8 cellular contexts compared by ENCODE assay signal in the genomic region with DNA sequence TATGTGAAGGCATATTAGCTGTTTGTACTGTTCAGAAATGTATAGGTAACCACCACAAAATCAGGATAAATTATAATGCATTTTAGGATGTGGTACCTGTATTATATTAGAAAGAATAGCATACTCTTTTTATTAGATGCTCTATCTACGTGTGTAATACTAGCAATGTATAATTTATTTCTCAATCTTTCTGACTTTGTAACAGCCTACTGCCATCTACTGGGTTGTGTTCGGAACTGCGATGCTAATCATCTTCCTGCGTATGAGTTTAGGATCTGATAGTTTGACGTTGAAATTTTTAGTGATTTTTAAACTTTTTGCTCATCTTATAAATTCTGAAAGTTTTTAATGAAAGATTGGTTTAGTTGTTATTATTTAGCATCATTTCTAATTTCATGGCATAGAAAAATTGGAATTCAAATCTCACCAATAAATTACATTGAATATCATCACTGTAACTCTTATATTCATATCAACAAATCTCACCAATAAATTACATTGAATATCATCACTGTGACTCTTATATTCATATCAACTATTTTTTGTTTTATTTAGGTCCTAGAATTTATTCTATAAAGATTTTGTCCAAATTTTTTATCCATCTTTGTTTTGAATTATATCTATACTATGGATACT.
A peak's percentile ranks its signal among the peaks of the same experiment; 100 is the strongest.
DNase-seq lines count a peak whose midpoint lies in the region; ATAC-seq and TF ChIP-seq lines count a peak whose summit lies in the region.

No MANE protein-coding gene starts in this region.

- H3K4me1 ChIP-seq in left ventricle myocardium inferior (no peaks in the 10 kb centered on the region), lower lobe of right lung (no peaks in the 10 kb centered on the region)
- H3K4me1 ChIP-seq in CD8-positive, alpha-beta T cell (ENCODE audit: insufficient read depth, low read length): no peaks in the 10 kb centered on the region

- no peak for DNase-seq in left ventricle myocardium inferior
- DNase-seq in cardiac septum (ENCODE audit: low spot score): no peak
- peak; percentile 33 for DNase-seq in MV-4-11 (lab: John Stamatoyannopoulos, UW)
- peak; percentile 9 to 44 for DNase-seq in T47D (ENCODE audit: low read depth in 1 of 2, low spot score in 1 of 2)
- no peak for DNase-seq in lower lobe of right lung
- DNase-seq in CD8-positive, alpha-beta T cell: no peak
- no peak for DNase-seq in central memory CD4-positive, alpha-beta T cell

- no peak for ATAC-seq in lower lobe of right lung
- no peak for ATAC-seq in CD8-positive, alpha-beta T cell
- no peak for ATAC-seq in HG03135 (IDR thresholded peaks at IDR 0.05; ENCODE audit: unreplicated experiment)

- no peak overlapping the region for H3K4me3 Mint-ChIP-seq in CD8-positive, alpha-beta T cell

- no peak overlapping the region for H3K27ac ChIP-seq in left ventricle myocardium inferior (replicated peaks)
- H3K27ac ChIP-seq in lower lobe of right lung: no peak overlapping the region
- no peak overlapping the region for H3K27ac ChIP-seq in CD8-positive, alpha-beta T cell (ENCODE audit: low read depth, low read length)

- POLR2A ChIA-PET in CD8-positive, alpha-beta T cell (lab: Charles Lee): no interaction called here

- intact Hi-C loops in left ventricle myocardium inferior (cut with micrococcal nuclease): no loop called here
- intact Hi-C loops in cardiac septum (cut with DNase I): no loop called here
- intact Hi-C loops in lower lobe of right lung (cut with DNase I): no loop called here
- intact Hi-C loops in CD8-positive, alpha-beta T cell (cut with DNase I, micrococcal nuclease): no loop called here

- no peaks in the 10 kb centered on the region for H3K4me1 Mint-ChIP-seq in CD8-positive, alpha-beta T cell (ENCODE audit: low read depth)

- H3K27me3 Mint-ChIP-seq in CD8-positive, alpha-beta T cell (ENCODE audit: low read depth): no peaks in the 10 kb centered on the region

- H3K9me3 ChIP-seq in left ventricle myocardium inferior (replicated peaks) (no peaks in the 10 kb centered on the region), lower lobe of right lung (no peaks in the 10 kb centered on the region)
- H3K9me3 ChIP-seq in CD8-positive, alpha-beta T cell (ENCODE audit: low read length): no peaks in the 10 kb centered on the region

- in situ Hi-C loops in T47D (cut with HindIII; ENCODE audit: low pct_unique_long_range_greater_than_20kb, low sequenced_read_pairs): no loop called here

- no peaks in the 10 kb centered on the region for H3K36me3 ChIP-seq in left ventricle myocardium inferior
- H3K36me3 ChIP-seq in lower lobe of right lung: no peaks in the 10 kb centered on the region
- no peaks in the 10 kb centered on the region for H3K36me3 ChIP-seq in CD8-positive, alpha-beta T cell (ENCODE audit: insufficient read depth, low read length)

- TF ChIP-seq CTCF in left ventricle myocardium inferior (IDR thresholded peaks at IDR 0.05; ENCODE audit: borderline replicate concordance) (peak; percentile 64), lower lobe of right lung (IDR thresholded peaks at IDR 0.05) (peak; percentile 65)
- TF ChIP-seq CTCF in CD8-positive, alpha-beta T cell (IDR thresholded peaks at IDR 0.05): no peak

- H3K27me3 ChIP-seq in left ventricle myocardium inferior (ENCODE audit: low read depth) (no peaks in the 10 kb centered on the region), lower lobe of right lung (ENCODE audit: low read depth) (no peaks in the 10 kb centered on the region)
- H3K27me3 ChIP-seq in CD8-positive, alpha-beta T cell (ENCODE audit: insufficient read depth, low read length): no peaks in the 10 kb centered on the region

- H3K4me3 ChIP-seq in left ventricle myocardium inferior: no peak overlapping the region
- H3K4me3 ChIP-seq in lower lobe of right lung: no peak overlapping the region
- no peak overlapping the region for H3K4me3 ChIP-seq in CD8-positive, alpha-beta T cell (ENCODE audit: low read depth, low read length)

- no peak overlapping the region for H3K27ac Mint-ChIP-seq in CD8-positive, alpha-beta T cell

- CTCF ChIA-PET in CD8-positive, alpha-beta T cell (lab: Charles Lee): no interaction called here

- no peaks in the 10 kb centered on the region for H3K36me3 Mint-ChIP-seq in CD8-positive, alpha-beta T cell

- H3K9me3 Mint-ChIP-seq in CD8-positive, alpha-beta T cell: peaks cover 3% of the 10 kb centered on the region

Comparison
In these comparisons a context has a peak if more than half of its experiments do, and no peak if none do; other contexts are left out.
1. DNase-seq: peak in MV-4-11 (single experiment) and T47D (2 of 2); none in left ventricle myocardium inferior (single experiment), cardiac septum (single experiment), lower lobe of right lung (single experiment), CD8-positive, alpha-beta T cell (0 of 7) and central memory CD4-positive, alpha-beta T cell (single experiment).